Comparison of ENCODE assay signal across 18 cellular contexts in genomic region chr4:25012671-25013070, GRCh38. TPM values are rescaled to one million over a fixed set of nuclear protein-coding genes. Genes with fewer than 3 reads are reported as not detected.
DNase-seq lines count a peak whose midpoint lies in the region; FAIRE-seq and TF ChIP-seq lines count a peak whose summit lies in the region.
"Had no signal": no experiment of that assay in that cellular context is flagged by ENCODE, and none has a peak within 500 bp of the region (broad histone marks: within the 10 kb centered on the region; RNA-seq: fewer than 3 reads in every experiment).

No MANE protein-coding gene starts in this region.

- H3K4me3 Mint-ChIP-seq in astrocyte (ENCODE audit: unreplicated experiment) (no peak overlapping the region), nephron (peak overlapping the region in 1 of 3 experiments; percentile 41)
- H3K4me3 Mint-ChIP-seq: HFFc6 had no signal

- no peaks in the 10 kb centered on the region for H3K79me1 ChIP-seq in mesendoderm (ENCODE audit: low read length)

- H3K27me3 Mint-ChIP-seq in astrocyte (ENCODE audit: low read depth, unreplicated experiment) (peaks cover 27% of the 10 kb centered on the region), nephron (ENCODE audit: low read depth) (no peaks in the 10 kb centered on the region)

- FAIRE-seq in astrocyte (lab: Jason Lieb, UNC) = no peak
- FAIRE-seq: GM19239 had no signal

- H4K8ac ChIP-seq in mesendoderm (ENCODE audit: low read depth, low read length) = no peak overlapping the region

- no peak overlapping the region for H2AK5ac ChIP-seq in mesendoderm (ENCODE audit: low read length)

- DNase-seq in astrocyte (ENCODE audit: low read depth) (no peak), islet precursor cell (peak; percentile 30), renal cortical epithelial cell (ENCODE audit: low read depth) (peak; percentile 49), mesendoderm (no peak), OCI-M1 (lab: John Stamatoyannopoulos, UW) (no peak), HK-2 (ENCODE audit: unreplicated experiment) (no peak), anterior cingulate cortex (lab: John Stamatoyannopoulos, UW) (no peak)
- DNase-seq: 8988T; AML-193; Caco-2; CD8-positive, alpha-beta memory T cell; DMS53; GF-D8; HCEC 1CT; HFFc6 had no signal

- peak overlapping the region; percentile 15 for H3K27ac Mint-ChIP-seq in astrocyte (ENCODE audit: unreplicated experiment)
- peak overlapping the region; percentile 94 to 95 (median 95) for H3K27ac Mint-ChIP-seq in nephron
- H3K27ac Mint-ChIP-seq: CD8-positive, alpha-beta memory T cell; HFFc6 had no signal

- no peak overlapping the region for H2BK5ac ChIP-seq in mesendoderm (ENCODE audit: low read length)

- H3K9me3 ChIP-seq in astrocyte (ENCODE audit: insufficient read depth, low read depth, low read length) = no peaks in the 10 kb centered on the region
- H3K9me3 ChIP-seq: BLaER1, Caco-2 had no signal

- no peak overlapping the region for H3K27ac ChIP-seq in astrocyte (ENCODE audit: low read depth, low read length)
- H3K27ac ChIP-seq in mesendoderm (ENCODE audit: low read depth, low read length) = no peak overlapping the region
- H3K27ac ChIP-seq: BLaER1 had no signal

- no peak overlapping the region for H2BK120ac ChIP-seq in mesendoderm (ENCODE audit: low read depth, low read length)

- no peak overlapping the region for H2AFZ ChIP-seq in astrocyte (ENCODE audit: low read depth, low read length)

- no CpG with 5 or more reads among the region's 9 CpGs for WGBS in mesendoderm (ENCODE audit: extremely low coverage, insufficient coverage, low lambda C conversion rate)

- no peaks in the 10 kb centered on the region for H3K4me1 ChIP-seq in astrocyte (ENCODE audit: insufficient read depth, low read length)
- peaks cover 9% of the 10 kb centered on the region for H3K4me1 ChIP-seq in mesendoderm (ENCODE audit: control insufficient read depth, low read depth, low read length)

- no peak for TF ChIP-seq CTCF in astrocyte (IDR thresholded peaks at IDR 0.05; ENCODE audit: insufficient read depth, low read depth, low read length)
- no peak for TF ChIP-seq CTCF in nephron (IDR thresholded peaks at IDR 0.05; ENCODE audit: unreplicated experiment in 3 of 3)

- H3K9ac ChIP-seq in astrocyte (ENCODE audit: low read length) = no peak overlapping the region
- H3K9ac ChIP-seq in mesendoderm (ENCODE audit: low read length) = no peak overlapping the region
- H3K9ac ChIP-seq: BLaER1 had no signal

- H3K4ac ChIP-seq in mesendoderm (ENCODE audit: low read depth, low read length) = no peak overlapping the region

- peaks cover 14% of the 10 kb centered on the region for H3K27me3 ChIP-seq in astrocyte (ENCODE audit: insufficient read depth, low read length)
- H3K27me3 ChIP-seq in mesendoderm (ENCODE audit: insufficient read depth, low read length, poor library complexity) = no peaks in the 10 kb centered on the region
- H3K27me3 ChIP-seq: BLaER1 had no signal

- no peaks in the 10 kb centered on the region for H4K20me1 ChIP-seq in astrocyte (ENCODE audit: insufficient read depth, low read length)
- H4K20me1 ChIP-seq: BLaER1 had no signal

- H3K36me3 Mint-ChIP-seq in astrocyte (ENCODE audit: low read depth, unreplicated experiment) = no peaks in the 10 kb centered on the region
- H3K36me3 Mint-ChIP-seq in nephron (ENCODE audit: low read depth) = peaks cover 8% of the 10 kb centered on the region
- H3K36me3 Mint-ChIP-seq: CD8-positive, alpha-beta memory T cell had no signal

- H3K4me3 ChIP-seq in astrocyte (ENCODE audit: insufficient read depth, low read depth, low read length) = no peak overlapping the region
- H3K4me3 ChIP-seq in mesendoderm (ENCODE audit: low read length) = no peak overlapping the region
- H3K4me3 ChIP-seq: BLaER1 had no signal

- no peak overlapping the region for H3K4me2 ChIP-seq in astrocyte (ENCODE audit: low read length)
- no peak overlapping the region for H3K4me2 ChIP-seq in mesendoderm (ENCODE audit: low read length)
- H3K4me2 ChIP-seq: BLaER1 had no signal

- no peak overlapping the region for H3K56ac ChIP-seq in mesendoderm (ENCODE audit: low read length)

- H3K4me1 Mint-ChIP-seq in astrocyte (ENCODE audit: low read depth, unreplicated experiment) (peaks cover 3% of the 10 kb centered on the region), nephron (peaks cover 62% of the 10 kb centered on the region)
- H3K4me1 Mint-ChIP-seq: CD8-positive, alpha-beta memory T cell had no signal

- no peaks in the 10 kb centered on the region for H3K36me3 ChIP-seq in astrocyte (ENCODE audit: insufficient read depth, low read length)
- H3K36me3 ChIP-seq in mesendoderm (ENCODE audit: control insufficient read depth, insufficient read depth, low read length) = no peaks in the 10 kb centered on the region
- H3K36me3 ChIP-seq: BLaER1 had no signal

- H3K18ac ChIP-seq in mesendoderm (ENCODE audit: low read length) = no peak overlapping the region

- no peak overlapping the region for H2BK15ac ChIP-seq in mesendoderm (replicated peaks; ENCODE audit: low read depth)

- no peaks in the 10 kb centered on the region for H3K79me2 ChIP-seq in astrocyte (ENCODE audit: insufficient read depth, low read length)
- no peaks in the 10 kb centered on the region for H3K79me2 ChIP-seq in mesendoderm (ENCODE audit: control insufficient read depth, insufficient read depth, low read length)

- H4K5ac ChIP-seq in mesendoderm (ENCODE audit: low read length) = no peak overlapping the region

- no peak overlapping the region for H3K23ac ChIP-seq in mesendoderm (ENCODE audit: low read length)

- peaks cover 5% of the 10 kb centered on the region for H3K9me3 Mint-ChIP-seq in astrocyte (ENCODE audit: unreplicated experiment)
- H3K9me3 Mint-ChIP-seq in nephron = no peaks in the 10 kb centered on the region
- H3K9me3 Mint-ChIP-seq: HFFc6 had no signal

RNA-seq across cellular contexts. Expression of gene LGI2, which starts 18.1 kb away (rescaled TPM):
- total RNA-seq in astrocyte (0.27 and 0.77 TPM in 2 replicates), renal cortical epithelial cell (under 0.01 and 2.4 TPM in 2 replicates)
- polyA plus RNA-seq in mesendoderm (2013, experiment 1 of 2) = 1.8 TPM
- 1.8 TPM for polyA plus RNA-seq in mesendoderm (2013, experiment 2 of 2)
- total RNA-seq: CD8-positive, alpha-beta memory T cell; HFFc6 had no signal
- polyA plus RNA-seq: CD8-positive, alpha-beta memory T cell had no signal

Comparison
In these comparisons a context has a peak if more than half of its experiments do, and no peak if none do; other contexts are left out.
1. DNase-seq: peak in islet precursor cell (single experiment) and renal cortical epithelial cell (single experiment); none in astrocyte (single experiment), mesendoderm (single experiment), OCI-M1 (single experiment), HK-2 (single experiment) and anterior cingulate cortex (0 of 58).